In the genomic region with DNA sequence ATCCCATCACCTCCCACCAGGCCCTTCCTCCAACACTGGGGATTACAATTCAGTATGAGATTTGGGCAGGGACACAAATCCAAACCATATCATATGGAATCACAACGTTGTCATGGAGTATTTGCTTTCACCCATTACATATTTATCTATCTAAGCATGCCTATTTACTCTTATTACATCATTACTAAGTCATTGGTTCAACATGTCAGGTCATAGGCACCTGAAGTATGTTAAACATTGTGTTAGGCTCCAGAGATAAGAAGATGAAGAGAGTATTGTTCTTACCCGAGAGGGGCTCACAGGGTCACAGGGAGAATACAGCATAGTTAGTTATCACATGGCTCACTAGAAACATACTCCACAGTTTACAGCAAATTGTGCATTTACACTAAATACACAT, we compare ENCODE assay signal across 9 cellular contexts.
"Had no signal": no experiment of that assay in that cellular context is flagged by ENCODE, and none has a peak within 500 bp of the region (broad histone marks: within the 10 kb centered on the region; RNA-seq: fewer than 3 reads in every experiment).

No MANE protein-coding gene starts in this region.

- DNase-seq: GM23248, GOT3, H9, HCEC 1CT, KBM-7 had no signal

- FAIRE-seq: H54, HTR-8/SVneo had no signal

- H3K4me3 ChIP-seq: GM23248 had no signal

- H3K4me2 ChIP-seq: KMS-11 had no signal

- H2AFZ ChIP-seq: GM23248 had no signal

- H3K4me1 Mint-ChIP-seq: H9, IgD-negative memory B cell had no signal

- H3K9ac ChIP-seq: GM23248, KMS-11 had no signal

- H3K27ac Mint-ChIP-seq: IgD-negative memory B cell had no signal

- H3K27ac ChIP-seq: GM23248, KMS-11 had no signal

- H3K36me3 Mint-ChIP-seq: IgD-negative memory B cell had no signal

- H3K4me3 Mint-ChIP-seq: H9, IgD-negative memory B cell had no signal
